In the genomic region with DNA sequence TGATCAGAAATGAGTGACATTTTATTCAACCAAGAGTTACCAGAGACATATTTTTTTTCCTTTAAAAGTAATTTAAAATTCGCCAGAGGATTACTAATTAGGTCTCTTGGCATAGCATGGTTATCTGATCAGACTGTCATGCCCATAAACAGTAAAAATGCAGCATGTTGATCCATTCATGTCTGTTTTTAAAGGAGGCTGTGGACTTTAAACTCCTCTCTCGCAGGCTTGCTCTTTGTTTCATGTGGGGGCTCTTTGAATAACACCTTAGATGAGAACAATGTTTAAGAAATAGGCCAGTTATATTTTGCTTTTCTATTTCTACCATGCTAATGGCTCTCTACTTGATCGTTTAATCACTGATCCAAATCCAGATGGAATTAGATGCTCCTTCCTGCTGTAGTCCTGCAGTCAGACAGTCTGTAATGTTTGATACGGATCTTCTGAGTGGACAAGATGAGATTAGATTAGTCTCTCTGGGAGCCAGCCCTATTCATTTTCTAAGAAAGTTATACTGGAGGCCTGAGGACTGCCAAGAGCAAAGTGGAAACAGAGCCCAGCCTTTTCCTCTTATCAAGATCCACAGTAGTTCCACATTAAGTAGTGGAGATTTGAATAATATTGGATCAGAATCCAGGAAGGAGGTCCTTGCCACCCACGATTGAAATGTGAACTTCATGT, we compare ENCODE assay signal across 1 cellular context.
TF ChIP-seq lines count a peak whose summit lies in the region.

No MANE protein-coding gene starts in this region.

TF ChIP-seq in HepG2, 621 proteins besides CTCF, POLR2A, EP300 and RAD21 (continued from another document):
- TF ChIP-seq NFAT5 (CRISPR knock-in tag; IDR thresholded peaks at IDR 0.05): no peak
- TF ChIP-seq MIXL1 (CRISPR knock-in tag; IDR thresholded peaks at IDR 0.05): peak; percentile 23; the same call in 1 of the 2 replicates
- TF ChIP-seq CREB3 (CRISPR knock-in tag; IDR thresholded peaks at IDR 0.05): no peak
- TF ChIP-seq, protein P1, sequence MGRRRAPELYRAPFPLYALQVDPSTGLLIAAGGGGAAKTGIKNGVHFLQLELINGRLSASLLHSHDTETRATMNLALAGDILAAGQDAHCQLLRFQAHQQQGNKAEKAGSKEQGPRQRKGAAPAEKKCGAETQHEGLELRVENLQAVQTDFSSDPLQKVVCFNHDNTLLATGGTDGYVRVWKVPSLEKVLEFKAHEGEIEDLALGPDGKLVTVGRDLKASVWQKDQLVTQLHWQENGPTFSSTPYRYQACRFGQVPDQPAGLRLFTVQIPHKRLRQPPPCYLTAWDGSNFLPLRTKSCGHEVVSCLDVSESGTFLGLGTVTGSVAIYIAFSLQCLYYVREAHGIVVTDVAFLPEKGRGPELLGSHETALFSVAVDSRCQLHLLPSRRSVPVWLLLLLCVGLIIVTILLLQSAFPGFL (CRISPR knock-in tag; IDR thresholded peaks at IDR 0.05): no peak
- no peak for TF ChIP-seq RNF2 (conservative IDR thresholded peaks at IDR 0.05; ENCODE audit: low read depth)
- TF ChIP-seq, protein P2, sequence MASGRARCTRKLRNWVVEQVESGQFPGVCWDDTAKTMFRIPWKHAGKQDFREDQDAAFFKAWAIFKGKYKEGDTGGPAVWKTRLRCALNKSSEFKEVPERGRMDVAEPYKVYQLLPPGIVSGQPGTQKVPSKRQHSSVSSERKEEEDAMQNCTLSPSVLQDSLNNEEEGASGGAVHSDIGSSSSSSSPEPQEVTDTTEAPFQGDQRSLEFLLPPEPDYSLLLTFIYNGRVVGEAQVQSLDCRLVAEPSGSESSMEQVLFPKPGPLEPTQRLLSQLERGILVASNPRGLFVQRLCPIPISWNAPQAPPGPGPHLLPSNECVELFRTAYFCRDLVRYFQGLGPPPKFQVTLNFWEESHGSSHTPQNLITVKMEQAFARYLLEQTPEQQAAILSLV (CRISPR knock-in tag; IDR thresholded peaks at IDR 0.05; ENCODE audit: borderline replicate concordance): no peak
- TF ChIP-seq HNF4A (CRISPR knock-in tag; IDR thresholded peaks at IDR 0.05): peak; percentile 66
- no peak for TF ChIP-seq MBNL3 (CRISPR knock-in tag; conservative IDR thresholded peaks at IDR 0.05)
- TF ChIP-seq ZKSCAN8 (CRISPR knock-in tag; IDR thresholded peaks at IDR 0.05; ENCODE audit: borderline replicate concordance): no peak
- TF ChIP-seq KAT7 (CRISPR knock-in tag; IDR thresholded peaks at IDR 0.05; ENCODE audit: borderline replicate concordance): no peak
- TF ChIP-seq TCF7 (IDR thresholded peaks at IDR 0.05; ENCODE audit: low read depth): no peak
- TF ChIP-seq ZFX (CRISPR knock-in tag; IDR thresholded peaks at IDR 0.05; ENCODE audit: low read depth): no peak
- no peak for TF ChIP-seq ZBTB20 (CRISPR knock-in tag; IDR thresholded peaks at IDR 0.05; ENCODE audit: borderline replicate concordance, low read depth)
- TF ChIP-seq ATF7 (IDR thresholded peaks at IDR 0.05): no peak
- no peak for TF ChIP-seq ATF7 (CRISPR knock-in tag; IDR thresholded peaks at IDR 0.05)
- no peak for TF ChIP-seq HES4 (CRISPR knock-in tag; IDR thresholded peaks at IDR 0.05; ENCODE audit: borderline replicate concordance)
- TF ChIP-seq, protein P3, sequence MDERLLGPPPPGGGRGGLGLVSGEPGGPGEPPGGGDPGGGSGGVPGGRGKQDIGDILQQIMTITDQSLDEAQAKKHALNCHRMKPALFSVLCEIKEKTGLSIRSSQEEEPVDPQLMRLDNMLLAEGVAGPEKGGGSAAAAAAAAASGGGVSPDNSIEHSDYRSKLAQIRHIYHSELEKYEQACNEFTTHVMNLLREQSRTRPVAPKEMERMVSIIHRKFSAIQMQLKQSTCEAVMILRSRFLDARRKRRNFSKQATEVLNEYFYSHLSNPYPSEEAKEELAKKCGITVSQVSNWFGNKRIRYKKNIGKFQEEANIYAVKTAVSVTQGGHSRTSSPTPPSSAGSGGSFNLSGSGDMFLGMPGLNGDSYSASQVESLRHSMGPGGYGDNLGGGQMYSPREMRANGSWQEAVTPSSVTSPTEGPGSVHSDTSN (CRISPR knock-in tag; IDR thresholded peaks at IDR 0.05): no peak
- TF ChIP-seq PITX1 (CRISPR knock-in tag; IDR thresholded peaks at IDR 0.05): no peak
- TF ChIP-seq JARID2 (CRISPR knock-in tag; IDR thresholded peaks at IDR 0.05; ENCODE audit: insufficient replicate concordance): no peak
- TF ChIP-seq, protein P4, sequence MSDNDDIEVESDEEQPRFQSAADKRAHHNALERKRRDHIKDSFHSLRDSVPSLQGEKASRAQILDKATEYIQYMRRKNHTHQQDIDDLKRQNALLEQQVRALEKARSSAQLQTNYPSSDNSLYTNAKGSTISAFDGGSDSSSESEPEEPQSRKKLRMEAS (IDR thresholded peaks at IDR 0.05): no peak
- TF ChIP-seq ZSCAN31 (CRISPR knock-in tag; IDR thresholded peaks at IDR 0.05; ENCODE audit: low read depth): no peak
- TF ChIP-seq RBM39 (IDR thresholded peaks at IDR 0.05; ENCODE audit: low read depth, low read length, poor library complexity, severe bottlenecking): no peak
